In the genomic region with DNA sequence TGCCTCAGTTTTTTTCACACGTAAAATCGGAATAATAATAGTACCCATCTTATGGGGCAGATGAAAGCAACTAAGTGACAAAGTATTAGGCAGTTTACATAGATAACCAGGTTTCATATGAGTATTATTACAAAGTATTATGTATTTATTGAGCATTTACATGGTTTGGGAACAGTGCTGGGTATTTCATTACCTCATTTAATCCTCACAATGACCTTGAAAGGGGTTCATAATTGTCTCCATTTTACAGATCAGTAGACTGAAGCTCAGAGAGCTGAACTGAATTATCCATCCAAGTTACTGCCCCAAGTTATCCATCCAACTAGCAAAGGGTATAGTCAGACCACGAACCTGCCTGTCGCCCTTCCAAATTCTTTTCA, we compare ENCODE assay signal across 10 cellular contexts. TPM values are rescaled to one million over a fixed set of nuclear protein-coding genes. Genes with fewer than 3 reads are reported as not detected.
DNase-seq lines count a peak whose midpoint lies in the region; ATAC-seq, FAIRE-seq and TF ChIP-seq lines count a peak whose summit lies in the region.
"Had no signal": no experiment of that assay in that cellular context is flagged by ENCODE, and none has a peak within 500 bp of the region (broad histone marks: within the 10 kb centered on the region; RNA-seq: fewer than 3 reads in every experiment).

No MANE protein-coding gene starts in this region.

- H3K4me1 ChIP-seq in HUES48 (ENCODE audit: control insufficient read depth, insufficient read depth, low read length) (peaks cover 7% of the 10 kb centered on the region; the same call in 1 of the 2 replicates), astrocyte (ENCODE audit: insufficient read depth, low read length) (peaks cover 25% of the 10 kb centered on the region), stomach smooth muscle (ENCODE audit: control insufficient read depth, insufficient read depth, low read length) (peaks cover 19% of the 10 kb centered on the region)

- H3K4me3 ChIP-seq in HUES48 (ENCODE audit: low read depth, low read length) (peak overlapping the region; percentile 48; the same call in 1 of the 2 replicates), astrocyte (ENCODE audit: insufficient read depth, low read depth, low read length) (peak overlapping the region; percentile 24), stomach smooth muscle (ENCODE audit: low read length in 2 of 2) (peak overlapping the region in 1 of 2 donors; percentile 23)

- H3K36me3 ChIP-seq in HUES48 (ENCODE audit: control insufficient read depth, insufficient read depth, low read length) (no peaks in the 10 kb centered on the region), astrocyte (ENCODE audit: insufficient read depth, low read length) (no peaks in the 10 kb centered on the region), stomach smooth muscle (ENCODE audit: control insufficient read depth in 2 of 2, insufficient read depth in 2 of 2, low read length in 2 of 2) (peaks cover 8 to 23% of the 10 kb centered on the region in 2 donors)

- no peak for ATAC-seq in HG02678 (IDR thresholded peaks at IDR 0.05; ENCODE audit: unreplicated experiment)

- no peaks in the 10 kb centered on the region for H3K79me2 ChIP-seq in astrocyte (ENCODE audit: insufficient read depth, low read length)

- H3K9me3 ChIP-seq in HUES48 (ENCODE audit: control insufficient read depth, insufficient read depth, low read length) (no peaks in the 10 kb centered on the region), astrocyte (ENCODE audit: insufficient read depth, low read depth, low read length) (no peaks in the 10 kb centered on the region), stomach smooth muscle (ENCODE audit: control insufficient read depth in 2 of 2, low read length in 2 of 2) (no peaks in the 10 kb centered on the region)

- peak overlapping the region; percentile 68 for H3K27ac Mint-ChIP-seq in astrocyte (ENCODE audit: unreplicated experiment)
- H3K27ac Mint-ChIP-seq: activated B cell treated with CpG ODN at 0.5 μM for 24 hours; stimulated activated naive B cell treated with anti-CD40 and anti-IgM and Interleukin-4, amounts not matched to agents 10 μg/mL and 1 μg/mL and 100 μg/mL, for 72 hours had no signal

- peaks cover 6% of the 10 kb centered on the region for H3K27me3 Mint-ChIP-seq in astrocyte (ENCODE audit: low read depth, unreplicated experiment)
- H3K27me3 Mint-ChIP-seq: stimulated activated naive B cell treated with anti-CD40 and anti-IgM and Interleukin-4, amounts not matched to agents 10 μg/mL and 1 μg/mL and 100 μg/mL, for 72 hours had no signal

- H3K27ac ChIP-seq in HUES48 (ENCODE audit: low read depth, low read length) = no peak overlapping the region
- H3K27ac ChIP-seq in astrocyte (ENCODE audit: low read depth, low read length) = peak overlapping the region; percentile 66
- H3K27ac ChIP-seq in layer of hippocampus (ENCODE audit: low read depth, low read length) = peak overlapping the region; percentile 24
- peak overlapping the region; percentile 46 for H3K27ac ChIP-seq in stomach smooth muscle (ENCODE audit: low read length)

- peak overlapping the region; percentile 37 for H3K4me3 Mint-ChIP-seq in astrocyte (ENCODE audit: unreplicated experiment)
- H3K4me3 Mint-ChIP-seq: activated B cell treated with CpG ODN at 0.5 μM for 24 hours; stimulated activated naive B cell treated with anti-CD40 and anti-IgM and Interleukin-4, amounts not matched to agents 10 μg/mL and 1 μg/mL and 100 μg/mL, for 72 hours had no signal

- H3K9ac ChIP-seq in HUES48 (ENCODE audit: low read depth, low read length) = no peak overlapping the region
- H3K9ac ChIP-seq in astrocyte (ENCODE audit: low read length) = peak overlapping the region; percentile 22
- H3K9ac ChIP-seq in stomach smooth muscle (ENCODE audit: low read length in 2 of 2) = no peak overlapping the region

- H3K4me2 ChIP-seq in astrocyte (ENCODE audit: low read length) = peak overlapping the region; percentile 66

- TF ChIP-seq CTCF in astrocyte (IDR thresholded peaks at IDR 0.05; ENCODE audit: insufficient read depth, low read depth, low read length) = no peak

- H3K36me3 Mint-ChIP-seq in astrocyte (ENCODE audit: low read depth, unreplicated experiment) = no peaks in the 10 kb centered on the region
- H3K36me3 Mint-ChIP-seq: stimulated activated naive B cell treated with anti-CD40 and anti-IgM and Interleukin-4, amounts not matched to agents 10 μg/mL and 1 μg/mL and 100 μg/mL, for 72 hours had no signal

- peak overlapping the region; percentile 21 for H2AFZ ChIP-seq in astrocyte (ENCODE audit: low read depth, low read length)

- no peak for DNase-seq in astrocyte (ENCODE audit: low read depth)
- DNase-seq in stimulated activated CD8-positive, alpha-beta memory T cell treated with anti-CD3 and anti-CD28 coated beads, Interleukin-4, amount 100 ng/mL, for 48 hours = no peak
- DNase-seq in AG20443 (ENCODE audit: low spot score) = no peak
- no peak for DNase-seq in GF-D8 (lab: John Stamatoyannopoulos, UW)

- H3K27me3 ChIP-seq in HUES48 (ENCODE audit: control insufficient read depth, insufficient read depth, low read length) (peaks cover 96% of the 10 kb centered on the region), astrocyte (ENCODE audit: insufficient read depth, low read length) (no peaks in the 10 kb centered on the region), layer of hippocampus (ENCODE audit: control insufficient read depth, insufficient read depth, low read length) (no peaks in the 10 kb centered on the region), stomach smooth muscle (ENCODE audit: control insufficient read depth in 1 of 2, insufficient read depth in 2 of 2, low read length in 2 of 2) (no peaks in the 10 kb centered on the region)

- no peaks in the 10 kb centered on the region for H3K9me3 Mint-ChIP-seq in astrocyte (ENCODE audit: unreplicated experiment)
- H3K9me3 Mint-ChIP-seq: stimulated activated naive B cell treated with anti-CD40 and anti-IgM and Interleukin-4, amounts not matched to agents 10 μg/mL and 1 μg/mL and 100 μg/mL, for 72 hours had no signal

- FAIRE-seq in astrocyte (lab: Jason Lieb, UNC) = no peak

- no peaks in the 10 kb centered on the region for H4K20me1 ChIP-seq in astrocyte (ENCODE audit: insufficient read depth, low read length)

- H3K4me1 Mint-ChIP-seq in astrocyte (ENCODE audit: low read depth, unreplicated experiment) = peaks cover 20% of the 10 kb centered on the region
- H3K4me1 Mint-ChIP-seq: activated B cell treated with CpG ODN at 0.5 μM for 24 hours had no signal

RNA-seq across cellular contexts. Expression of a gene that starts 21.2 kb away (rescaled TPM):
- 3.3 and 3.4 TPM in 2 replicates for total RNA-seq in astrocyte
- total RNA-seq: activated B cell treated with CpG ODN at 0.5 μM for 24 hours had no signal

RNA-seq across cellular contexts. Expression of a gene that starts 33.7 kb away (rescaled TPM):
- total RNA-seq in astrocyte = 12.2 and 13.0 TPM in 2 replicates

RNA-seq across cellular contexts. Expression of a gene that starts 59.3 kb away (rescaled TPM):
- total RNA-seq in astrocyte = 109 and 113 TPM in 2 replicates
